Comparison of ENCODE assay signal across 21 cellular contexts in genomic region chr11:92969634-92970347, GRCh38. TPM values are rescaled to one million over a fixed set of nuclear protein-coding genes. Genes with fewer than 3 reads are reported as not detected.
DNase-seq lines count a peak whose midpoint lies in the region; ATAC-seq and TF ChIP-seq lines count a peak whose summit lies in the region.
"Had no signal": no experiment of that assay in that cellular context is flagged by ENCODE, and none has a peak within 500 bp of the region (broad histone marks: within the 10 kb centered on the region; RNA-seq: fewer than 3 reads in every experiment).

Gene MTNR1B, plus strand, starts transcription at chr11:92969651. Its CDS starts 75 bp downstream, at chr11:92969726.

- peak within 1 kb of the TSS; percentile 31 for H3K4me3 Mint-ChIP-seq in neural crest cell
- H3K4me3 Mint-ChIP-seq: activated CD8-positive, alpha-beta memory T cell treated with anti-CD3 and anti-CD28 coated beads, Interleukin-2, amount 10 ng/mL, durations not matched to agents 7 days and 5 days; activated naive CD4-positive, alpha-beta T cell treated with anti-CD3 and anti-CD28 coated beads for 36 hours had no signal

- DNase-seq in GM03348 (ENCODE audit: low spot score) (peak; percentile 22), NCI-H69 (lab: John Stamatoyannopoulos, UW) (peak; percentile 59), foreskin keratinocyte (no peak), neural crest cell (ENCODE audit: low read depth, low spot score) (no peak), NAMALWA (ENCODE audit: low spot score) (no peak), HK-2 (ENCODE audit: unreplicated experiment) (no peak)
- no peak for DNase-seq in activated naive CD4-positive, alpha-beta T cell treated with anti-CD3 and anti-CD28 coated beads, Interleukin-2, amount 50 U/mL, for 16 hours
- DNase-seq: activated CD8-positive, alpha-beta memory T cell treated with anti-CD3 and anti-CD28 coated beads, Interleukin-2, amount 10 ng/mL, durations not matched to agents 7 days and 5 days; activated naive CD4-positive, alpha-beta T cell treated with anti-CD3 and anti-CD28 coated beads for 36 hours; AML-193; cerebellar nuclear complex; DMS79; KBM-7; midbrain; NCI-H1694 treated with DMSO at 0.1 percent for 48 hours; NK-92 treated with Interleukin-12 subunit alpha and Interleukin-12 subunit beta, amount 100 ng/mL, for 24 hours; posterior cingulate gyrus; stimulated activated CD4-positive, alpha-beta T cell treated with anti-CD3 and anti-CD28 coated beads, Interleukin-2, amount 100 ng/mL, for 24 hours had no signal

- peaks cover 62% of the 10 kb centered on the region for H3K27me3 ChIP-seq in foreskin keratinocyte
- H3K27me3 ChIP-seq: SJSA1 had no signal

- ATAC-seq in foreskin keratinocyte (peak; percentile 67), GM19455 (IDR thresholded peaks at IDR 0.05; ENCODE audit: unreplicated experiment) (no peak)
- ATAC-seq: activated CD8-positive, alpha-beta memory T cell treated with anti-CD3 and anti-CD28 coated beads, Interleukin-2, amount 10 ng/mL, durations not matched to agents 7 days and 5 days had no signal

- H3K36me3 Mint-ChIP-seq in neural crest cell (ENCODE audit: low read depth) = no peaks in the 10 kb centered on the region
- H3K36me3 Mint-ChIP-seq: activated CD8-positive, alpha-beta memory T cell treated with anti-CD3 and anti-CD28 coated beads, Interleukin-2, amount 10 ng/mL, durations not matched to agents 7 days and 5 days had no signal

- peaks cover 58% of the 10 kb centered on the region for H3K27me3 Mint-ChIP-seq in neural crest cell (ENCODE audit: low read depth)

- H3K27ac Mint-ChIP-seq in neural crest cell (ENCODE audit: unreplicated experiment) = no peak within 1 kb of the TSS
- H3K27ac Mint-ChIP-seq: activated CD8-positive, alpha-beta memory T cell treated with anti-CD3 and anti-CD28 coated beads, Interleukin-2, amount 10 ng/mL, durations not matched to agents 7 days and 5 days; activated naive CD4-positive, alpha-beta T cell treated with anti-CD3 and anti-CD28 coated beads for 36 hours had no signal

- H3K27ac ChIP-seq in foreskin keratinocyte = no peak within 1 kb of the TSS
- H3K27ac ChIP-seq: esophagus muscularis mucosa, SJSA1 had no signal

- H3K4me1 Mint-ChIP-seq in neural crest cell = peaks cover 7% of the 10 kb centered on the region
- H3K4me1 Mint-ChIP-seq: activated CD8-positive, alpha-beta memory T cell treated with anti-CD3 and anti-CD28 coated beads, Interleukin-2, amount 10 ng/mL, durations not matched to agents 7 days and 5 days had no signal

- H3K9me3 Mint-ChIP-seq in neural crest cell = peaks cover 6% of the 10 kb centered on the region

- no peaks in the 10 kb centered on the region for H3K4me1 ChIP-seq in foreskin keratinocyte
- H3K4me1 ChIP-seq: SJSA1 had no signal

- TF ChIP-seq CTCF in foreskin keratinocyte (conservative IDR thresholded peaks at IDR 0.05) (no peak), neural crest cell (conservative IDR thresholded peaks at IDR 0.05) (no peak)

RNA-seq across cellular contexts. Expression of gene MTNR1B, which starts in this region (rescaled TPM):
- not detected in 2 replicates for total RNA-seq in foreskin keratinocyte
- polyA plus RNA-seq in foreskin keratinocyte = not detected in 2 replicates
- total RNA-seq in neural crest cell = not detected in 2 replicates
- total RNA-seq: activated CD8-positive, alpha-beta memory T cell treated with anti-CD3 and anti-CD28 coated beads, Interleukin-2, amount 10 ng/mL, durations not matched to agents 7 days and 5 days; activated naive CD4-positive, alpha-beta T cell treated with anti-CD3 and anti-CD28 coated beads for 36 hours; esophagus muscularis mucosa; SJSA1 had no signal

Comparison
In these comparisons a context has a peak if more than half of its experiments do, and no peak if none do; other contexts are left out.
1. Peak in ATAC-seq in foreskin keratinocyte; RNA of the gene not detected or under 1 TPM.
2. DNase-seq: peak in GM03348 (single experiment) and NCI-H69 (single experiment); none in foreskin keratinocyte (0 of 2), neural crest cell (single experiment), NAMALWA (single experiment), activated naive CD4-positive, alpha-beta T cell treated with anti-CD3 and anti-CD28 coated beads, Interleukin-2, amount 50 U/mL, for 16 hours (single experiment) and HK-2 (single experiment).